ENCODE assay signal across 8 cellular contexts in the genomic region with DNA sequence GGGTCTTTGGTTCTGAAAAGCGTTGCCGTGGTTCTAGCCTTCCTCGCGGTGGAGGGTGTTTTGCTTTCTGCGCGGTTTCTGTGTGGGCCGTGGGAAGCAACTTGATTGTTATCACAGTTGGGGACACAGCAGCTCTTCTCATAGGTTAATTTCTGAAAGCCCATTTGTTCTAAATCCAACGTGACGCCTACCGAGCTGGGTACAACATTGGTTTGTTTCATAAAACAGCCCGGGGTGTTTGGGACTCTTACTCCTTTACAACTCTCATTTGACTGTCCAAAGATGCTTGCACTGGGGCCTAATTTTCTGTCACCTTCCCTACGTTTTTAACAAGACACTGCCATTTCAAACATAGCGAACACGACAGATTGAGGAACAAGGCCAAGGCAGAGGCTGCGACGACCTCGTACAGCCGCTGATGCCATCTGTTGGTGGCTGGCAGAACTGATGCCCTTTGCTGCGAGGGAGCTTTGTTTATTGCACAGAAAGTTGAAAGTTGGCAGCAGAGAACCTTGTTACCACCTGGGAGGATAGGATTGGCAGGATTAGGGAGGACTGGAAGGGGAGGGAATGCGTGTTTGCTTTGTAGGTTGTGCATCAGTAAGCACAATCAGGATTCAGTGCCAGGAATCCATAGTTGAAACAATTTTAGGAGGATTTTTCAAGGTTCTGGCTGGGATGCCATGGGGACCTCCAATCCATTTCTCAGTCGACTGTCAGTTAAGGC.
A peak's percentile ranks its signal among the peaks of the same experiment; 100 is the strongest.
DNase-seq lines count a peak whose midpoint lies in the region; ATAC-seq, FAIRE-seq and TF ChIP-seq lines count a peak whose summit lies in the region.

No MANE protein-coding gene starts in this region.

- H4K20me1 ChIP-seq in DOHH2 (ENCODE audit: control insufficient read depth, insufficient read depth, low read depth, low read length) (no peaks in the 10 kb centered on the region), HepG2 (ENCODE audit: insufficient read depth, low read length) (no peaks in the 10 kb centered on the region)

- ATAC-seq in HG03139 (IDR thresholded peaks at IDR 0.05; ENCODE audit: unreplicated experiment) = peak; percentile 81
- ATAC-seq in HepG2 = peak; percentile 89
- ATAC-seq in GM21515 (IDR thresholded peaks at IDR 0.05; ENCODE audit: unreplicated experiment) = no peak

- POLR2A ChIA-PET in activated CD4-positive, alpha-beta T cell treated with anti-CD3 and anti-CD28 coated beads, Interleukin-2, amount 10 ng/mL, durations not matched to agents 7 days and 5 days (lab: Charles Lee) = interaction anchor here (1.2 to 2.6 kb wide), 2 partner anchors 35 to 88 kb away, joined by 3 to 13 read pairs; no protein-coding TSS in a partner anchor
- POLR2A ChIA-PET in HepG2 (lab: Yijun Ruan, JAX) = interaction anchor here (1.0 kb wide), 1 partner anchor 93 kb away, joined by 3 read pairs; no protein-coding TSS in a partner anchor

- H3K9me3 Mint-ChIP-seq in activated CD4-positive, alpha-beta T cell treated with anti-CD3 and anti-CD28 coated beads, Interleukin-2, amount 10 ng/mL, durations not matched to agents 7 days and 5 days = peaks cover 4% of the 10 kb centered on the region

- H3K27ac ChIP-seq in DOHH2 (ENCODE audit: low read depth, low read length) (no peak overlapping the region), HepG2 (ENCODE audit: extremely low read length, insufficient read depth, low read length) (no peak overlapping the region)

- H3K9me2 ChIP-seq in DOHH2 (replicated peaks; ENCODE audit: control insufficient read depth, low read length) = no peaks in the 10 kb centered on the region

- H3K27me3 ChIP-seq in DOHH2 (ENCODE audit: control insufficient read depth, low read length) = 0 out of 2 replicates have a peak, but pooled peaks cover 2% of the 10 kb centered on the region
- no peaks in the 10 kb centered on the region for H3K27me3 ChIP-seq in HepG2 (ENCODE audit: control insufficient read depth in 1 of 2, insufficient read depth in 2 of 2, low read length in 2 of 2)

- H3K4me1 ChIP-seq in DOHH2 (ENCODE audit: control insufficient read depth, low read length) (peaks cover 33% of the 10 kb centered on the region), HepG2 (ENCODE audit: insufficient read depth, low read length) (peaks cover 9% of the 10 kb centered on the region; the same call in 1 of the 2 replicates)

- intact Hi-C loops in HepG2 (cut with micrococcal nuclease; ENCODE audit: unreplicated experiment) = loop anchor here (1.0 kb wide), 2 partner anchors 88 to 96 kb away; no protein-coding TSS in a partner anchor

- FAIRE-seq in HepG2 (lab: Jason Lieb, UNC) = peak; percentile 95

- H3F3A ChIP-seq in DOHH2 (ENCODE audit: control insufficient read depth, insufficient read depth) = 0 out of 2 replicates have a peak, but pooled peaks cover 2% of the 10 kb centered on the region

- DNase-seq in NCI-H524 treated with DMSO at 0.1 percent for 48 hours (lab: John Stamatoyannopoulos, UW) (peak; percentile 32), choroid plexus epithelial cell (ENCODE audit: low read depth) (peak; percentile 78), HepG2 (ENCODE audit: low spot score) (peak; percentile 50)
- peak; percentile 88 for DNase-seq in activated CD4-positive, alpha-beta T cell treated with anti-CD3 and anti-CD28 coated beads, Interleukin-2, amount 10 ng/mL, durations not matched to agents 7 days and 5 days
- peak; percentile 73 to 76 for DNase-seq in stimulated activated CD4-positive, alpha-beta T cell treated with anti-CD3 and anti-CD28 coated beads, Interleukin-4, amount 100 ng/mL, for 48 hours (ENCODE audit: low read depth in 2 of 2)

- TF ChIP-seq EP300 in HepG2 (IDR thresholded peaks at IDR 0.05; ENCODE audit: low read depth in 2 of 2, low read length in 2 of 2) (no peak), HepG2 (CRISPR knock-in tag; IDR thresholded peaks at IDR 0.05; ENCODE audit: borderline replicate concordance) (0 out of 2 replicates have a peak, but pooled peaks have one; percentile 14)

- H3K4me3 Mint-ChIP-seq in activated CD4-positive, alpha-beta T cell treated with anti-CD3 and anti-CD28 coated beads, Interleukin-2, amount 10 ng/mL, durations not matched to agents 7 days and 5 days = peak overlapping the region; percentile 65

- H3K9ac ChIP-seq in HepG2 (ENCODE audit: insufficient read depth, low read depth, low read length) = no peak overlapping the region

- TF ChIP-seq CTCF in DOHH2 (IDR thresholded peaks at IDR 0.05; ENCODE audit: low read depth, low read length, poor library complexity, severe bottlenecking) (peak; percentile 99), choroid plexus epithelial cell (conservative IDR thresholded peaks at IDR 0.05; ENCODE audit: low read depth, low read length) (peak; percentile 96), HepG2 (CRISPR knock-in tag; IDR thresholded peaks at IDR 0.05) (peak; percentile 94)

- no peak for TF ChIP-seq POLR2A in HepG2 (IDR thresholded peaks at IDR 0.05; ENCODE audit: insufficient read depth in 1 of 2, low read depth in 2 of 2, low read length in 2 of 2)

- CTCF ChIA-PET in activated CD4-positive, alpha-beta T cell treated with anti-CD3 and anti-CD28 coated beads, Interleukin-2, amount 10 ng/mL, durations not matched to agents 7 days and 5 days (lab: Charles Lee) = interaction anchor here (0.6 to 7.1 kb wide), 33 partner anchors 9 to 361 kb away, joined by 3 to 84 read pairs (median 5); partner anchors contain the start of gene PSMD12
- CTCF ChIA-PET in HepG2 (lab: Yijun Ruan, JAX; ENCODE audit: low intra/inter-chr PET ratio, low total read pairs) = interaction anchor here (1.1 to 2.2 kb wide), 4 partner anchors 88 to 100 kb away, joined by 4 to 30 read pairs (median 12); partner anchors contain the start of gene PITPNC1

- no peaks in the 10 kb centered on the region for H3K9me3 ChIP-seq in DOHH2 (ENCODE audit: control insufficient read depth, insufficient read depth, low read length)
- no peaks in the 10 kb centered on the region for H3K9me3 ChIP-seq in HepG2 (ENCODE audit: low read length)

- BruUV-seq in HepG2 (replicated peaks; lab: Mats Ljungman, UMichigan) = no TSS peak

- H3K79me2 ChIP-seq in DOHH2 (ENCODE audit: control insufficient read depth, low read length) (no peaks in the 10 kb centered on the region), HepG2 (ENCODE audit: insufficient read depth, low read length) (no peaks in the 10 kb centered on the region)

- WGBS in HepG2 (ENCODE audit: low lambda C conversion rate) = 51% methylated on average over 21 of the region's 21 CpGs

- no peak overlapping the region for H2AFZ ChIP-seq in HepG2 (ENCODE audit: low read length)

- H3K4me3 ChIP-seq in DOHH2 (ENCODE audit: low read length) (no peak overlapping the region), choroid plexus epithelial cell (ENCODE audit: low read depth, low read length) (no peak overlapping the region), HepG2 (replicated peaks in 1 of 3; ENCODE audit: insufficient read depth in 1 of 3, low read depth in 2 of 3, low read length in 3 of 3) (no peak overlapping the region)

- peak overlapping the region; percentile 92 for H3K27ac Mint-ChIP-seq in activated CD4-positive, alpha-beta T cell treated with anti-CD3 and anti-CD28 coated beads, Interleukin-2, amount 10 ng/mL, durations not matched to agents 7 days and 5 days

- peak overlapping the region; percentile 15 for H3K4me2 ChIP-seq in DOHH2 (ENCODE audit: low read length)
- H3K4me2 ChIP-seq in HepG2 (ENCODE audit: low read depth, low read length) = no peak overlapping the region

- H3K36me3 Mint-ChIP-seq in activated CD4-positive, alpha-beta T cell treated with anti-CD3 and anti-CD28 coated beads, Interleukin-2, amount 10 ng/mL, durations not matched to agents 7 days and 5 days (ENCODE audit: low read depth) = peaks cover 14% of the 10 kb centered on the region

- H3K27me3 Mint-ChIP-seq in activated CD4-positive, alpha-beta T cell treated with anti-CD3 and anti-CD28 coated beads, Interleukin-2, amount 10 ng/mL, durations not matched to agents 7 days and 5 days = no peaks in the 10 kb centered on the region

- peaks cover 70% of the 10 kb centered on the region for H3K4me1 Mint-ChIP-seq in activated CD4-positive, alpha-beta T cell treated with anti-CD3 and anti-CD28 coated beads, Interleukin-2, amount 10 ng/mL, durations not matched to agents 7 days and 5 days

- peak; percentile 82 for TF ChIP-seq RAD21 in HepG2 (CRISPR knock-in tag; IDR thresholded peaks at IDR 0.05)

- in situ Hi-C loops in HepG2 (cut with HindIII; ENCODE audit: extremely low pct_ligation_motif_present, low pct_unique_long_range_greater_than_20kb) = no loop called here

- H3K36me3 ChIP-seq in DOHH2 (ENCODE audit: control insufficient read depth, low read length) (no peaks in the 10 kb centered on the region), HepG2 (replicated peaks in 1 of 2; ENCODE audit: control insufficient read depth in 1 of 2, insufficient read depth in 2 of 2, low read length in 2 of 2) (no peaks in the 10 kb centered on the region)

TF ChIP-seq in HepG2, 621 proteins besides CTCF, POLR2A, EP300 and RAD21 (continues in another document):
- TF ChIP-seq TBP (CRISPR knock-in tag; IDR thresholded peaks at IDR 0.05) = no peak
- no peak for TF ChIP-seq HBP1 (CRISPR knock-in tag; IDR thresholded peaks at IDR 0.05; ENCODE audit: low read depth)
- no peak for TF ChIP-seq TAF15 (IDR thresholded peaks at IDR 0.05; ENCODE audit: low read depth, low read length, poor library complexity, severe bottlenecking)
- TF ChIP-seq HOXA7 (CRISPR knock-in tag; IDR thresholded peaks at IDR 0.05) = no peak
- no peak for TF ChIP-seq ZNF256 (CRISPR knock-in tag; conservative IDR thresholded peaks at IDR 0.05)
- TF ChIP-seq ZNF30 (CRISPR knock-in tag; IDR thresholded peaks at IDR 0.05) = no peak
- TF ChIP-seq RFX3 (CRISPR knock-in tag; IDR thresholded peaks at IDR 0.05) = no peak
- no peak for TF ChIP-seq ZNF143 (CRISPR knock-in tag; IDR thresholded peaks at IDR 0.05)
- TF ChIP-seq ZBTB38 (CRISPR knock-in tag; IDR thresholded peaks at IDR 0.05) = peak; percentile 69; the same call in 1 of the 2 replicates
- TF ChIP-seq SPEN (CRISPR knock-in tag; IDR thresholded peaks at IDR 0.05; ENCODE audit: low read depth) = no peak
- TF ChIP-seq MED8 (CRISPR knock-in tag; IDR thresholded peaks at IDR 0.05; ENCODE audit: insufficient replicate concordance) = no peak

Comparison
In these comparisons a context has a peak if more than half of its experiments do, and no peak if none do; other contexts are left out.
1. DNase-seq: peak in every context shown above with its lines; median percentile 88 in activated CD4-positive, alpha-beta T cell treated with anti-CD3 and anti-CD28 coated beads, Interleukin-2, amount 10 ng/mL, durations not matched to agents 7 days and 5 days; 78 in choroid plexus epithelial cell; 74 in stimulated activated CD4-positive, alpha-beta T cell treated with anti-CD3 and anti-CD28 coated beads, Interleukin-4, amount 100 ng/mL, for 48 hours; 50 in HepG2; 32 in NCI-H524 treated with DMSO at 0.1 percent for 48 hours.